In genomic region chr3:195185574-195185973, GRCh38 we compare ENCODE assay signal across 17 cellular contexts.
DNase-seq lines count a peak whose midpoint lies in the region; ATAC-seq and TF ChIP-seq lines count a peak whose summit lies in the region.
"Had no signal": no experiment of that assay in that cellular context is flagged by ENCODE, and none has a peak within 500 bp of the region (broad histone marks: within the 10 kb centered on the region; RNA-seq: fewer than 3 reads in every experiment).

No MANE protein-coding gene starts in this region.

- peaks cover 16% of the 10 kb centered on the region for H3K36me3 Mint-ChIP-seq in activated naive CD8-positive, alpha-beta T cell treated with anti-CD3 and anti-CD28 coated beads for 36 hours

- TF ChIP-seq CTCF in testis (IDR thresholded peaks at IDR 0.05) (no peak), gastrocnemius medialis (IDR thresholded peaks at IDR 0.05 in 4 of 5, conservative IDR thresholded peaks at IDR 0.05 in 1 of 5) (no peak)

- H3K4me3 Mint-ChIP-seq in activated naive CD8-positive, alpha-beta T cell treated with anti-CD3 and anti-CD28 coated beads for 36 hours = no peak overlapping the region
- H3K4me3 Mint-ChIP-seq: activated naive CD8-positive, alpha-beta T cell treated with anti-CD3 and anti-CD28 coated beads, Interleukin-2, amount 10 ng/mL, durations not matched to agents 7 days and 5 days; dendritic cell treated with granulocyte-macrophage colony-stimulating factor and Interleukin-4, amounts not matched to agents 40 ng/mL and 50 ng/mL, for 4 days had no signal

- H3K9me3 Mint-ChIP-seq in activated naive CD8-positive, alpha-beta T cell treated with anti-CD3 and anti-CD28 coated beads for 36 hours = peaks cover 4% of the 10 kb centered on the region
- H3K9me3 Mint-ChIP-seq: dendritic cell treated with granulocyte-macrophage colony-stimulating factor and Interleukin-4, amounts not matched to agents 40 ng/mL and 50 ng/mL, for 4 days had no signal

- in situ Hi-C loops in KBM-7 (cut with MboI; ENCODE audit: low pct_unique_long_range_greater_than_20kb, low sequenced_read_pairs) = no loop called here
- in situ Hi-C loops in gastrocnemius medialis (cut with MboI; ENCODE audit: low sequenced_read_pairs in 4 of 4) = no loop called here

- peaks cover 44% of the 10 kb centered on the region for H3K4me1 Mint-ChIP-seq in activated naive CD8-positive, alpha-beta T cell treated with anti-CD3 and anti-CD28 coated beads for 36 hours

- WGBS in testis, 2 donors = 84 to 90% methylated on average over 4 of the region's 4 CpGs

- H3K9ac ChIP-seq in BLaER1 treated with 17β-estradiol and CSF1 and Interleukin-3, amounts not matched to agents 10 nM and 100 nM = no peak overlapping the region
- H3K9ac ChIP-seq: SK-N-SH had no signal

- peaks cover 0 to 4% (median 0%) of the 10 kb centered on the region in 11 experiments; a peak in 1 of 22 replicates for H3K36me3 ChIP-seq in BLaER1 treated with 17β-estradiol and CSF1 and Interleukin-3, amounts not matched to agents 10 nM and 100 nM
- H3K36me3 ChIP-seq in muscle layer of duodenum (ENCODE audit: control insufficient read depth in 1 of 2, insufficient read depth in 2 of 2, low read length in 2 of 2) (no peaks in the 10 kb centered on the region), testis (ENCODE audit: low read depth, missing control alignments) (no peaks in the 10 kb centered on the region), gastrocnemius medialis (no peaks in the 10 kb centered on the region)
- H3K36me3 ChIP-seq: BE2C had no signal

- H3K4me1 ChIP-seq in BLaER1 treated with 17β-estradiol and CSF1 and Interleukin-3, amounts not matched to agents 10 nM and 100 nM = peaks cover 41 to 65% (median 52%) of the 10 kb centered on the region in 10 experiments
- H3K4me1 ChIP-seq in muscle layer of duodenum (ENCODE audit: control insufficient read depth in 1 of 2, insufficient read depth in 2 of 2, low read length in 2 of 2) (peaks cover 4 to 57% of the 10 kb centered on the region in 2 donors), testis (peaks cover 11% of the 10 kb centered on the region), gastrocnemius medialis (peaks cover 12 to 55% of the 10 kb centered on the region in 2 donors)

- H3K9me3 ChIP-seq in BLaER1 treated with 17β-estradiol and CSF1 and Interleukin-3, amounts not matched to agents 10 nM and 100 nM (replicated peaks in 1 of 11) = peaks cover 7 to 16% (median 10%) of the 10 kb centered on the region in 11 experiments; a peak in 21 of 22 replicates
- H3K9me3 ChIP-seq in muscle layer of duodenum (ENCODE audit: control insufficient read depth in 1 of 2, low read length in 2 of 2) (no peaks in the 10 kb centered on the region), testis (no peaks in the 10 kb centered on the region), gastrocnemius medialis (no peaks in the 10 kb centered on the region)
- H3K9me3 ChIP-seq: BE2C, SK-N-SH had no signal

- TF ChIP-seq POLR2A in testis (IDR thresholded peaks at IDR 0.05) (no peak), gastrocnemius medialis (IDR thresholded peaks at IDR 0.05) (no peak)

- peak overlapping the region; percentile 70 for H3K27ac Mint-ChIP-seq in activated naive CD8-positive, alpha-beta T cell treated with anti-CD3 and anti-CD28 coated beads for 36 hours
- H3K27ac Mint-ChIP-seq: activated naive CD8-positive, alpha-beta T cell treated with anti-CD3 and anti-CD28 coated beads, Interleukin-2, amount 10 ng/mL, durations not matched to agents 7 days and 5 days had no signal

- intact Hi-C loops in testis (cut with DNase I; ENCODE audit: low total_unique reads) = no loop called here
- intact Hi-C loops in gastrocnemius medialis (cut with DNase I; ENCODE audit: low total_unique reads) = no loop called here

- peaks cover 0 to 6% (median 0%) of the 10 kb centered on the region in 11 experiments; a peak in 2 of 22 replicates for H4K20me1 ChIP-seq in BLaER1 treated with 17β-estradiol and CSF1 and Interleukin-3, amounts not matched to agents 10 nM and 100 nM

- peak; percentile 68 for DNase-seq in KBM-7
- DNase-seq in activated naive CD8-positive, alpha-beta T cell treated with anti-CD3 and anti-CD28 coated beads for 36 hours = no peak
- DNase-seq in HUDEP-2 (lab: John Stamatoyannopoulos, UW; ENCODE audit: unreplicated experiment in 76 of 76) = no peak
- DNase-seq in testis = no peak
- DNase-seq in gastrocnemius medialis = no peak
- DNase-seq in NCI-H1092 (lab: John Stamatoyannopoulos, UW) = no peak
- DNase-seq: activated CD4-positive, alpha-beta T cell treated with anti-CD3 and anti-CD28 coated beads, Interleukin-2, amount 50 U/mL, for 1 hour; activated naive CD8-positive, alpha-beta T cell treated with anti-CD3 and anti-CD28 coated beads, Interleukin-2, amount 10 ng/mL, durations not matched to agents 7 days and 5 days; BE2C; foreskin fibroblast; GDM1; NCI-H1092 treated with DMSO at 0.1 percent for 48 hours; NCI-H446 treated with DMSO at 0.1 percent for 48 hours; SK-N-SH had no signal

- H3K27me3 Mint-ChIP-seq in activated naive CD8-positive, alpha-beta T cell treated with anti-CD3 and anti-CD28 coated beads for 36 hours = no peaks in the 10 kb centered on the region
- H3K27me3 Mint-ChIP-seq: activated naive CD8-positive, alpha-beta T cell treated with anti-CD3 and anti-CD28 coated beads, Interleukin-2, amount 10 ng/mL, durations not matched to agents 7 days and 5 days; dendritic cell treated with granulocyte-macrophage colony-stimulating factor and Interleukin-4, amounts not matched to agents 40 ng/mL and 50 ng/mL, for 4 days had no signal

- H3K27ac ChIP-seq in BLaER1 treated with 17β-estradiol and CSF1 and Interleukin-3, amounts not matched to agents 10 nM and 100 nM = no peak overlapping the region
- H3K27ac ChIP-seq in muscle layer of duodenum (ENCODE audit: low read length) (peak overlapping the region; percentile 30), testis (no peak overlapping the region), gastrocnemius medialis (no peak overlapping the region)

- no peak for ATAC-seq in gastrocnemius medialis

- no peaks in the 10 kb centered on the region for H3K27me3 ChIP-seq in BLaER1 treated with 17β-estradiol and CSF1 and Interleukin-3, amounts not matched to agents 10 nM and 100 nM
- no peaks in the 10 kb centered on the region for H3K27me3 ChIP-seq in muscle layer of duodenum (ENCODE audit: low read depth, low read length)
- no peaks in the 10 kb centered on the region for H3K27me3 ChIP-seq in testis
- no peaks in the 10 kb centered on the region for H3K27me3 ChIP-seq in gastrocnemius medialis
- H3K27me3 ChIP-seq: BE2C had no signal

- H3K4me2 ChIP-seq in BLaER1 treated with 17β-estradiol and CSF1 and Interleukin-3, amounts not matched to agents 10 nM and 100 nM = peak overlapping the region; percentile 10 to 68 (median 45); a peak in 21 of 22 replicates
- H3K4me2 ChIP-seq: SK-N-SH had no signal

- H3K4me3 ChIP-seq in BLaER1 treated with 17β-estradiol and CSF1 and Interleukin-3, amounts not matched to agents 10 nM and 100 nM = no peak overlapping the region
- H3K4me3 ChIP-seq in muscle layer of duodenum (ENCODE audit: low read depth in 1 of 2, low read length in 2 of 2) (no peak overlapping the region), testis (no peak overlapping the region), gastrocnemius medialis (no peak overlapping the region)
